In the genomic region with DNA sequence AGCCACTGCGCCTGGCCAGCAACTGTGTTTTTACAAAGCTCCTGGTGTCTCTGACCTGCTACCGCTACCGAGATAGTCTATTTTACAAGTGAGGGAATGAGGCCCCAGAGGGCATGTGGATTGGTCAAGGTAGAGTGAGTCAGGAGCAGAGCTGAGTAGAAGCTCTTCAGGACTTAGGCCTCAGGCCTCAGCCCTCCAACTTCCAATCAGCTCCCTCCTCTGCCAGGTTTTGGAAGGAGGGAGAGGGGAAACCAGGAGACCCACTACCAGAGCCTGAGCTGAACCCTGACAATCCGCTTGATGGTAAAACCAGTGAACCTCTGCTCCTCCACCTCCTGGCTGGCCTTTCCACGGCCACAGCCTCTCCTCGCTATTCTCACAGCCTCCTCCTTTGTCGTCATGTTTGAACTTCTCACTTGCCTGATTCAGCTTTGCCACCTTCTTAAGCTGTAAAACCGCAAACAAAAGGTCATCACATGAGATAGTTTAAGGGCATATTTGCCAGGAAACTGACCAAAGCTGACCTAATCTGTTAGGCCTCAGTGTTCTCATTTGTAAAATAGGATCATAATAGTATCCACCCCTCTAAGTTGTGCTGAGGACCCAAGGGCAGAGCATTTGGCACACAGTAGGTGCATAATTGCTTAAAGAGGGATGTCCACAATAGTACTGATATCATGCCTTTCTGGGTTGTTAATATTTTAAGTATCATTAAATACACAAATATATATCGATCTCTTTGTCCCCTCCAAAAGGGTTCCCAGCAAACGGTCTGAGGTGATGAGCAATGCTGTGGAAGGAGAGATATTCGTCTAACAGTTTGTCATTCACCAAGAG, we compare ENCODE assay signal across 11 cellular contexts. TPM values are rescaled to one million over a fixed set of nuclear protein-coding genes. Genes with fewer than 3 reads are reported as not detected.
DNase-seq lines count a peak whose midpoint lies in the region; ATAC-seq lines count a peak whose summit lies in the region.
"Had no signal": no experiment of that assay in that cellular context is flagged by ENCODE, and none has a peak within 500 bp of the region (broad histone marks: within the 10 kb centered on the region; RNA-seq: fewer than 3 reads in every experiment).

No MANE protein-coding gene starts in this region.

- peak; percentile 64 for DNase-seq in ELF-1 (ENCODE audit: low read depth, low spot score)
- DNase-seq in LHCN-M2 (ENCODE audit: low read depth), result peak; percentile 55
- peak; percentile 36 for DNase-seq in amniotic epithelial cell (ENCODE audit: low read depth)
- peak; percentile 36 for DNase-seq in renal cortical epithelial cell (ENCODE audit: low read depth)
- no peak for DNase-seq in right cardiac atrium
- no peak for DNase-seq in SHP77 (lab: John Stamatoyannopoulos, UW)
- DNase-seq: amniotic stem cell, GDM1, NCI-H187 had no signal

- H3K27me3 ChIP-seq in right cardiac atrium (ENCODE audit: control insufficient read depth, insufficient read depth), result no peaks in the 10 kb centered on the region

- 84% methylated on average over 11 of the region's 11 CpGs for WGBS in right cardiac atrium

- intact Hi-C loops in right cardiac atrium (cut with DNase I), result loop anchor here in 1 of 4 donors (5.0 kb wide), 1 partner anchor 53 kb away; no protein-coding TSS in a partner anchor

- no peak overlapping the region for H3K27ac ChIP-seq in right cardiac atrium (ENCODE audit: low read length)

- H3K4me1 ChIP-seq in right cardiac atrium (ENCODE audit: control insufficient read depth, insufficient read depth, low read length), result peaks cover 6% of the 10 kb centered on the region

- ATAC-seq in right cardiac atrium (no peak), GM21576 (IDR thresholded peaks at IDR 0.05; ENCODE audit: unreplicated experiment) (no peak), GM21367 (IDR thresholded peaks at IDR 0.05; ENCODE audit: unreplicated experiment) (no peak)

- H3K4me3 ChIP-seq in right cardiac atrium (ENCODE audit: low read length), result no peak overlapping the region

- H3K9me3 ChIP-seq in right cardiac atrium (ENCODE audit: control insufficient read depth, low read length), result no peaks in the 10 kb centered on the region

RNA-seq across cellular contexts. Expression of gene TRAF1, which starts 1.7 kb away (rescaled TPM):
- 0.90 and 0.98 TPM in 2 replicates for total RNA-seq in LHCN-M2 (2014; rRNA removed)
- polyA plus RNA-seq in LHCN-M2 (2012), result 1.2 TPM
- total RNA-seq in renal cortical epithelial cell, result 3.4 and 16.0 TPM in 2 replicates
- 1 to 10 TPM; 4.1 to 6.1 (median 5.1) TPM for total RNA-seq in right cardiac atrium
- 3.9 TPM for polyA plus RNA-seq in right cardiac atrium

RNA-seq across cellular contexts. Expression of gene PHF19, which starts 47.9 kb away (rescaled TPM):
- total RNA-seq in LHCN-M2 (2014; rRNA removed), result 77.5 and 79.1 TPM in 2 replicates
- 82.9 TPM for polyA plus RNA-seq in LHCN-M2 (2012)
- 8.0 and 21.4 TPM in 2 replicates for total RNA-seq in renal cortical epithelial cell
- total RNA-seq in right cardiac atrium, result 10 to 100 TPM; 16.0 to 21.3 (median 19.7) TPM
- 16.2 TPM for polyA plus RNA-seq in right cardiac atrium

Comparison
In these comparisons a context has a peak if more than half of its experiments do, and no peak if none do; other contexts are left out.
1. DNase-seq: peak in ELF-1 (single experiment), LHCN-M2 (single experiment), amniotic epithelial cell (single experiment) and renal cortical epithelial cell (single experiment); none in right cardiac atrium (0 of 3) and SHP77 (0 of 2).